ENCODE assay signal across 2 cellular contexts in genomic region chr6:44249082-44249748, GRCh38.
TF ChIP-seq lines count a peak whose summit lies in the region.

No MANE protein-coding gene starts in this region.

TF ChIP-seq in HCT116, 20 proteins besides CTCF, POLR2A, EP300 and RAD21 (continued from another document):
- TF ChIP-seq REST (IDR thresholded peaks at IDR 0.05; ENCODE audit: low read depth) (no peak), TCF7L2 (IDR thresholded peaks at IDR 0.05; ENCODE audit: borderline replicate concordance, extremely low read depth, insufficient read depth, insufficient read length) (no peak), ATF3 (IDR thresholded peaks at IDR 0.05) (no peak), ELF1 (IDR thresholded peaks at IDR 0.05; ENCODE audit: borderline replicate concordance, low read depth) (no peak), POLR2AphosphoS5 (IDR thresholded peaks at IDR 0.05; ENCODE audit: low read depth, low read length) (no peak), YY1 (IDR thresholded peaks at IDR 0.05; ENCODE audit: extremely low read depth, insufficient replicate concordance, low read depth, low read length) (no peak), MAX (IDR thresholded peaks at IDR 0.05) (no peak), SIN3A (IDR thresholded peaks at IDR 0.05; ENCODE audit: low read depth) (no peak), FOSL1 (IDR thresholded peaks at IDR 0.05; ENCODE audit: low read depth) (no peak), EZH2 (IDR thresholded peaks at IDR 0.05) (no peak), ZBTB33 (IDR thresholded peaks at IDR 0.05; ENCODE audit: extremely low read depth, insufficient replicate concordance, low read length) (no peak), JUND (IDR thresholded peaks at IDR 0.05) (no peak), CEBPB (IDR thresholded peaks at IDR 0.05; ENCODE audit: low read depth) (no peak), EGR1 (IDR thresholded peaks at IDR 0.05; ENCODE audit: low read depth) (no peak)

TF ChIP-seq in WTC11, 78 proteins besides CTCF, POLR2A, EP300 and RAD21 (continued from another document):
- TF ChIP-seq STAT6 (CRISPR knock-in tag; conservative IDR thresholded peaks at IDR 0.05; ENCODE audit: low read depth): no peak
- TF ChIP-seq ATF3 (CRISPR knock-in tag; conservative IDR thresholded peaks at IDR 0.05): no peak
- TF ChIP-seq ZNF425 (CRISPR knock-in tag; conservative IDR thresholded peaks at IDR 0.05): no peak
- no peak for TF ChIP-seq MAX (CRISPR knock-in tag; IDR thresholded peaks at IDR 0.05)
- peak; percentile 81; the same call in 1 of the 2 replicates for TF ChIP-seq NFATC4 (CRISPR knock-in tag; IDR thresholded peaks at IDR 0.05)
- TF ChIP-seq ZNF416 (CRISPR knock-in tag; IDR thresholded peaks at IDR 0.05): peak; percentile 44; the same call in 1 of the 2 replicates
- no peak for TF ChIP-seq NR3C1 (CRISPR knock-in tag; conservative IDR thresholded peaks at IDR 0.05; ENCODE audit: low read depth)
- TF ChIP-seq PREB (CRISPR knock-in tag; IDR thresholded peaks at IDR 0.05; ENCODE audit: borderline replicate concordance): no peak
- TF ChIP-seq ZNF396 (CRISPR knock-in tag; IDR thresholded peaks at IDR 0.05; ENCODE audit: borderline replicate concordance): no peak
- TF ChIP-seq GTF2I (CRISPR knock-in tag; conservative IDR thresholded peaks at IDR 0.05): no peak
- TF ChIP-seq AR (CRISPR knock-in tag; IDR thresholded peaks at IDR 0.05): 0 out of 2 replicates have a peak, but pooled peaks have one; percentile 57
- peak; percentile 49; the same call in 1 of the 2 replicates for TF ChIP-seq ERG (CRISPR knock-in tag; IDR thresholded peaks at IDR 0.05)
- no peak for TF ChIP-seq AFF4 (CRISPR knock-in tag; IDR thresholded peaks at IDR 0.05; ENCODE audit: borderline replicate concordance)
- TF ChIP-seq JUN (CRISPR knock-in tag; IDR thresholded peaks at IDR 0.05): no peak
- TF ChIP-seq EMX1 (CRISPR knock-in tag; IDR thresholded peaks at IDR 0.05): peak; percentile 56; the same call in 1 of the 2 replicates
- TF ChIP-seq RELA (CRISPR knock-in tag; IDR thresholded peaks at IDR 0.05; ENCODE audit: borderline replicate concordance): no peak
- TF ChIP-seq NFE2L1 (CRISPR knock-in tag; IDR thresholded peaks at IDR 0.05): no peak
- TF ChIP-seq ZMAT4 (CRISPR knock-in tag; IDR thresholded peaks at IDR 0.05): no peak
